In genomic region chr4:38728651-38729141, GRCh38 we compare ENCODE assay signal across 11 cellular contexts. TPM values are rescaled to one million over a fixed set of nuclear protein-coding genes. Genes with fewer than 3 reads are reported as not detected.
DNase-seq lines count a peak whose midpoint lies in the region; ATAC-seq, FAIRE-seq and TF ChIP-seq lines count a peak whose summit lies in the region.
"Had no signal": no experiment of that assay in that cellular context is flagged by ENCODE, and none has a peak within 500 bp of the region (broad histone marks: within the 10 kb centered on the region; RNA-seq: fewer than 3 reads in every experiment).

No MANE protein-coding gene starts in this region.

- intact Hi-C loops in PC-9 (cut with micrococcal nuclease; ENCODE audit: unreplicated experiment): loop anchor here (1.0 to 5.0 kb wide), 7 partner anchors 53 to 566 kb away; no protein-coding TSS in a partner anchor

- H3K27me3 ChIP-seq in PC-9 (ENCODE audit: insufficient read depth, low read depth): no peaks in the 10 kb centered on the region
- H3K27me3 ChIP-seq: BLaER1 had no signal

- no peak overlapping the region for H2AFZ ChIP-seq in PC-9

- H3K27ac Mint-ChIP-seq in activated naive CD4-positive, alpha-beta T cell treated with anti-CD3 and anti-CD28 coated beads, Interleukin-2, amount 10 ng/mL, durations not matched to agents 7 days and 5 days: no peak overlapping the region
- H3K27ac Mint-ChIP-seq in HFFc6: no peak overlapping the region
- H3K27ac Mint-ChIP-seq: activated naive CD4-positive, alpha-beta T cell treated with anti-CD3 and anti-CD28 coated beads, Interleukin-2, amount 50 U/mL, for 24 hours; natural killer cell had no signal

- no TSS peak for BruUV-seq in PC-9 (replicated peaks; lab: Mats Ljungman, UMichigan)

- DNase-seq in activated naive CD4-positive, alpha-beta T cell treated with anti-CD3 and anti-CD28 coated beads, Interleukin-2, amount 10 ng/mL, durations not matched to agents 7 days and 5 days: peak; percentile 35
- no peak for DNase-seq in activated naive CD4-positive, alpha-beta T cell treated with anti-CD3 and anti-CD28 coated beads, Interleukin-2, amount 50 U/mL, for 16 hours
- DNase-seq in PC-9 (peak; percentile 87 to 99), iPS DF 19.7 (ENCODE audit: low read depth, low spot score) (peak; percentile 38), frontal cortex (ENCODE audit: low spot score in 2 of 2) (no peak), Kasumi-1 (lab: John Stamatoyannopoulos, UW) (no peak), HFFc6 (no peak)
- DNase-seq in activated T-cell treated with anti-CD3 and anti-CD28 coated beads, Interleukin-2, amount 50 U/mL, for 4 hours: no peak
- DNase-seq: natural killer cell had no signal

- no peaks in the 10 kb centered on the region for H4K20me1 ChIP-seq in PC-9 (ENCODE audit: insufficient read depth)
- H4K20me1 ChIP-seq: BLaER1 had no signal

- no peaks in the 10 kb centered on the region for H3K36me3 ChIP-seq in PC-9 (ENCODE audit: low read depth)
- H3K36me3 ChIP-seq: BLaER1 had no signal

- no peak overlapping the region for H3K4me3 Mint-ChIP-seq in activated naive CD4-positive, alpha-beta T cell treated with anti-CD3 and anti-CD28 coated beads, Interleukin-2, amount 10 ng/mL, durations not matched to agents 7 days and 5 days
- no peak overlapping the region for H3K4me3 Mint-ChIP-seq in activated T-cell treated with anti-CD3 and anti-CD28 coated beads, Interleukin-2, amount 50 U/mL, for 4 hours
- H3K4me3 Mint-ChIP-seq in HFFc6: no peak overlapping the region
- H3K4me3 Mint-ChIP-seq: activated naive CD4-positive, alpha-beta T cell treated with anti-CD3 and anti-CD28 coated beads, Interleukin-2, amount 50 U/mL, for 24 hours; natural killer cell had no signal

- H3K36me3 Mint-ChIP-seq in activated naive CD4-positive, alpha-beta T cell treated with anti-CD3 and anti-CD28 coated beads, Interleukin-2, amount 10 ng/mL, durations not matched to agents 7 days and 5 days: peaks cover 3% of the 10 kb centered on the region
- H3K36me3 Mint-ChIP-seq in activated T-cell treated with anti-CD3 and anti-CD28 coated beads, Interleukin-2, amount 50 U/mL, for 4 hours (ENCODE audit: insufficient read depth): no peaks in the 10 kb centered on the region
- peaks cover 5% of the 10 kb centered on the region for H3K36me3 Mint-ChIP-seq in HFFc6 (ENCODE audit: low read depth)
- H3K36me3 Mint-ChIP-seq: activated naive CD4-positive, alpha-beta T cell treated with anti-CD3 and anti-CD28 coated beads, Interleukin-2, amount 50 U/mL, for 24 hours; natural killer cell had no signal

- H3K79me2 ChIP-seq in PC-9 (ENCODE audit: low read depth): no peaks in the 10 kb centered on the region

- no peaks in the 10 kb centered on the region for H3K27me3 Mint-ChIP-seq in activated naive CD4-positive, alpha-beta T cell treated with anti-CD3 and anti-CD28 coated beads, Interleukin-2, amount 10 ng/mL, durations not matched to agents 7 days and 5 days
- no peaks in the 10 kb centered on the region for H3K27me3 Mint-ChIP-seq in activated T-cell treated with anti-CD3 and anti-CD28 coated beads, Interleukin-2, amount 50 U/mL, for 4 hours (ENCODE audit: low read depth)
- H3K27me3 Mint-ChIP-seq in HFFc6 (ENCODE audit: insufficient read depth): peaks cover 12% of the 10 kb centered on the region; the same call in 1 of the 2 replicates
- H3K27me3 Mint-ChIP-seq: activated naive CD4-positive, alpha-beta T cell treated with anti-CD3 and anti-CD28 coated beads, Interleukin-2, amount 50 U/mL, for 24 hours had no signal

- no peaks in the 10 kb centered on the region for H3K9me2 ChIP-seq in PC-9 (ENCODE audit: insufficient read depth)

- CTCF ChIA-PET in activated naive CD4-positive, alpha-beta T cell treated with anti-CD3 and anti-CD28 coated beads, Interleukin-2, amount 10 ng/mL, durations not matched to agents 7 days and 5 days (lab: Charles Lee): interaction anchor here (0.8 to 6.0 kb wide), 8 partner anchors 15 to 666 kb away, joined by 3 to 84 read pairs (median 4); no protein-coding TSS in a partner anchor
- CTCF ChIA-PET in PC-9 (lab: Charles Lee): interaction anchor here (0.6 to 1.7 kb wide), 9 partner anchors 66 to 705 kb away, joined by 3 to 11 read pairs (median 4); no protein-coding TSS in a partner anchor

- POLR2A ChIA-PET in PC-9 (lab: Charles Lee; ENCODE audit: unreplicated experiment): interaction anchor here (0.6 kb wide), 2 partner anchors 160 to 653 kb away, joined by 5 read pairs; no protein-coding TSS in a partner anchor

- peaks cover 58% of the 10 kb centered on the region for H3K4me1 ChIP-seq in PC-9 (replicated peaks; ENCODE audit: insufficient read depth)

- H3K4me1 Mint-ChIP-seq in activated naive CD4-positive, alpha-beta T cell treated with anti-CD3 and anti-CD28 coated beads, Interleukin-2, amount 10 ng/mL, durations not matched to agents 7 days and 5 days: peaks cover 41% of the 10 kb centered on the region
- peaks cover 24% of the 10 kb centered on the region for H3K4me1 Mint-ChIP-seq in activated T-cell treated with anti-CD3 and anti-CD28 coated beads, Interleukin-2, amount 50 U/mL, for 4 hours (ENCODE audit: low read depth)
- H3K4me1 Mint-ChIP-seq in HFFc6 (ENCODE audit: low read depth): peaks cover 19% of the 10 kb centered on the region

- no peak for FAIRE-seq in frontal cortex (lab: Jason Lieb, UNC)

- no peak overlapping the region for H3K4me3 ChIP-seq in PC-9
- H3K4me3 ChIP-seq: BLaER1 had no signal

- ATAC-seq in activated T-cell treated with anti-CD3 and anti-CD28 coated beads, Interleukin-2, amount 50 U/mL, for 4 hours: no peak
- ATAC-seq: natural killer cell had no signal

- TF ChIP-seq CTCF in PC-9 (conservative IDR thresholded peaks at IDR 0.05) (peak; percentile 70), HFFc6 (IDR thresholded peaks at IDR 0.05) (no peak)

- H3K9me3 Mint-ChIP-seq in activated naive CD4-positive, alpha-beta T cell treated with anti-CD3 and anti-CD28 coated beads, Interleukin-2, amount 10 ng/mL, durations not matched to agents 7 days and 5 days: peaks cover 10% of the 10 kb centered on the region
- no peaks in the 10 kb centered on the region for H3K9me3 Mint-ChIP-seq in activated T-cell treated with anti-CD3 and anti-CD28 coated beads, Interleukin-2, amount 50 U/mL, for 4 hours
- H3K9me3 Mint-ChIP-seq in HFFc6: peaks cover 9% of the 10 kb centered on the region

- peak overlapping the region; percentile 78 for H3K27ac ChIP-seq in PC-9
- H3K27ac ChIP-seq: BLaER1 had no signal

- peak overlapping the region; percentile 47 for H3K4me2 ChIP-seq in PC-9
- H3K4me2 ChIP-seq: BLaER1 had no signal

- H3K9me3 ChIP-seq in PC-9 (ENCODE audit: insufficient read depth, low read depth): no peaks in the 10 kb centered on the region

- peaks cover 36% of the 10 kb centered on the region for H3F3A ChIP-seq in PC-9 (ENCODE audit: insufficient read depth, low read depth)

RNA-seq across cellular contexts. Expression of gene TLR10, which starts 54.1 kb away (rescaled TPM):
- not detected in 2 replicates for total RNA-seq in PC-9 (2021)
- total RNA-seq in frontal cortex: 1.6 TPM
- under 1 TPM in 2 of 3 donors, not detected in 1; 0.13 to 0.22 TPM for total RNA-seq in activated T-cell treated with anti-CD3 and anti-CD28 coated beads, Interleukin-2, amount 50 U/mL, for 4 hours
- not detected for total RNA-seq in HFFc6 (2021; fragmentation: NEBNext Ultra II Directional; extraction: Animal tissue kit (Norgen Biotek cat#: 25700))

Comparison
In these comparisons a context has a peak if more than half of its experiments do, and no peak if none do; other contexts are left out.
1. DNase-seq: peak in activated naive CD4-positive, alpha-beta T cell treated with anti-CD3 and anti-CD28 coated beads, Interleukin-2, amount 10 ng/mL, durations not matched to agents 7 days and 5 days (single experiment), PC-9 (2 of 2) and iPS DF 19.7 (single experiment); none in activated naive CD4-positive, alpha-beta T cell treated with anti-CD3 and anti-CD28 coated beads, Interleukin-2, amount 50 U/mL, for 16 hours (single experiment), frontal cortex (0 of 2), Kasumi-1 (0 of 2), activated T-cell treated with anti-CD3 and anti-CD28 coated beads, Interleukin-2, amount 50 U/mL, for 4 hours (single experiment) and HFFc6 (single experiment).